27 cellular contexts compared by ENCODE assay signal in the genomic region with DNA sequence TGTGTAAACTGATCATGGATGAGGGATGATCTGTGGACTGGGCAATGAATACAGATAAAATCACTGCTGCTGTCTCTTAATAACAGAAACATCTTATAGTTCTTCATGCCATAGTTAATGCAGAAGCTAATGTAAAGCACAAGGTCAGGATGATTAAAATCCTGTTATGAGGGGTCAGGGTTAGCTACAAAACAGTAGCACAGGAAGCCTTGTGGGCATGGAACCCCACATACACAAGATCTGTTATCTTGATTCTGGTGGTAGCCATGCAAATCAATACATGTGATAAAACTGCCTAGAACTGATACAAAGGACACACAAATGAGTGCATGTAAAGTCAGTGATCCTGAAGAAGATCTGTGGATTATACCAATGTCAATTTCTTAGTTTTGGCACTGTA.
DNase-seq lines count a peak whose midpoint lies in the region; ATAC-seq, FAIRE-seq and TF ChIP-seq lines count a peak whose summit lies in the region.
"Had no signal": no experiment of that assay in that cellular context is flagged by ENCODE, and none has a peak within 500 bp of the region (broad histone marks: within the 10 kb centered on the region; RNA-seq: fewer than 3 reads in every experiment).

No MANE protein-coding gene starts in this region.

- no peaks in the 10 kb centered on the region for H3K27me3 ChIP-seq in naive thymus-derived CD4-positive, alpha-beta T cell (ENCODE audit: control insufficient read depth in 2 of 2, insufficient read depth in 2 of 2, low read length in 2 of 2)
- H3K27me3 ChIP-seq in tibial nerve: no peaks in the 10 kb centered on the region
- H3K27me3 ChIP-seq: foreskin keratinocyte, neutrophil, SJSA1, testis had no signal

- H3K27me3 Mint-ChIP-seq in activated CD4-positive, alpha-beta memory T cell treated with anti-CD3 and anti-CD28 coated beads for 36 hours: no peaks in the 10 kb centered on the region
- no peaks in the 10 kb centered on the region for H3K27me3 Mint-ChIP-seq in naive thymus-derived CD4-positive, alpha-beta T cell
- H3K27me3 Mint-ChIP-seq: activated T-cell treated with anti-CD3 and anti-CD28 coated beads, Interleukin-2, amount 50 U/mL, for 24 hours; stimulated activated memory B cell treated with anti-CD40 and anti-IgM and Interleukin-4, amounts not matched to agents 10 μg/mL and 1 μg/mL and 100 μg/mL, for 72 hours had no signal

- no peak for TF ChIP-seq EP300 in tibial nerve (IDR thresholded peaks at IDR 0.05)

- intact Hi-C loops in activated CD4-positive, alpha-beta memory T cell treated with anti-CD3 and anti-CD28 coated beads for 36 hours (cut with micrococcal nuclease): no loop called here
- intact Hi-C loops in naive thymus-derived CD4-positive, alpha-beta T cell (cut with micrococcal nuclease): loop anchor here in 1 of 2 donors (1.0 kb wide), 1 partner anchor 8 kb away; no protein-coding TSS in a partner anchor
- intact Hi-C loops in left cardiac atrium (cut with DNase I): no loop called here

- POLR2A ChIA-PET in activated CD4-positive, alpha-beta memory T cell treated with anti-CD3 and anti-CD28 coated beads for 36 hours (lab: Charles Lee): no interaction called here
- POLR2A ChIA-PET in naive thymus-derived CD4-positive, alpha-beta T cell (lab: Charles Lee): interaction anchor here (0.6 to 1.0 kb wide), 2 partner anchors 11 to 16 kb away, joined by 3 read pairs; no protein-coding TSS in a partner anchor

- ATAC-seq in naive thymus-derived CD4-positive, alpha-beta T cell: no peak
- ATAC-seq in left cardiac atrium (no peak), HG03095 (IDR thresholded peaks at IDR 0.05; ENCODE audit: unreplicated experiment) (no peak)
- ATAC-seq: foreskin keratinocyte; K562; mucosa of descending colon; stimulated activated memory B cell treated with anti-CD40 and anti-IgM and Interleukin-4, amounts not matched to agents 10 μg/mL and 1 μg/mL and 100 μg/mL, for 72 hours had no signal

- no peak overlapping the region for H3K4me3 Mint-ChIP-seq in activated CD4-positive, alpha-beta memory T cell treated with anti-CD3 and anti-CD28 coated beads for 36 hours
- H3K4me3 Mint-ChIP-seq in naive thymus-derived CD4-positive, alpha-beta T cell: peak overlapping the region in 5 of 10 donors; percentile 0 to 53 (median 40)
- H3K4me3 Mint-ChIP-seq: activated naive CD4-positive, alpha-beta T cell treated with anti-CD3 and anti-CD28 coated beads for 36 hours; activated T-cell treated with anti-CD3 and anti-CD28 coated beads, Interleukin-2, amount 50 U/mL, for 24 hours; stimulated activated memory B cell treated with anti-CD40 and anti-IgM and Interleukin-4, amounts not matched to agents 10 μg/mL and 1 μg/mL and 100 μg/mL, for 72 hours had no signal

- H3K36me3 ChIP-seq in naive thymus-derived CD4-positive, alpha-beta T cell (ENCODE audit: control insufficient read depth in 2 of 3, insufficient read depth in 3 of 3, low read length in 3 of 3): no peaks in the 10 kb centered on the region
- H3K36me3 ChIP-seq in tibial nerve: no peaks in the 10 kb centered on the region
- H3K36me3 ChIP-seq: neutrophil, SJSA1, WERI-Rb-1 had no signal

- H3K9me3 ChIP-seq in naive thymus-derived CD4-positive, alpha-beta T cell (ENCODE audit: control insufficient read depth in 2 of 3, low read length in 3 of 3): no peaks in the 10 kb centered on the region
- no peaks in the 10 kb centered on the region for H3K9me3 ChIP-seq in tibial nerve
- H3K9me3 ChIP-seq: mucosa of descending colon, neutrophil, SJSA1, testis had no signal

- H3K27ac ChIP-seq in naive thymus-derived CD4-positive, alpha-beta T cell (ENCODE audit: low read depth, low read length): no peak overlapping the region
- no peak overlapping the region for H3K27ac ChIP-seq in tibial nerve
- H3K27ac ChIP-seq: foreskin keratinocyte, neutrophil, SJSA1, testis, WERI-Rb-1 had no signal

- peak overlapping the region; percentile 25 for H3K27ac Mint-ChIP-seq in activated CD4-positive, alpha-beta memory T cell treated with anti-CD3 and anti-CD28 coated beads for 36 hours
- peak overlapping the region in 6 of 9 donors; percentile 0 to 50 (median 36) for H3K27ac Mint-ChIP-seq in naive thymus-derived CD4-positive, alpha-beta T cell
- H3K27ac Mint-ChIP-seq: activated naive CD4-positive, alpha-beta T cell treated with anti-CD3 and anti-CD28 coated beads for 36 hours; stimulated activated memory B cell treated with anti-CD40 and anti-IgM and Interleukin-4, amounts not matched to agents 10 μg/mL and 1 μg/mL and 100 μg/mL, for 72 hours had no signal

- TF ChIP-seq POLR2A in GM12892 (IDR thresholded peaks at IDR 0.05; ENCODE audit: low read depth, low read length) (no peak), H54 (IDR thresholded peaks at IDR 0.05; ENCODE audit: low read depth, low read length) (no peak), tibial nerve (IDR thresholded peaks at IDR 0.05) (no peak)

- no peaks in the 10 kb centered on the region for H3K9me3 Mint-ChIP-seq in activated CD4-positive, alpha-beta memory T cell treated with anti-CD3 and anti-CD28 coated beads for 36 hours
- no peaks in the 10 kb centered on the region for H3K9me3 Mint-ChIP-seq in naive thymus-derived CD4-positive, alpha-beta T cell
- H3K9me3 Mint-ChIP-seq: activated naive CD4-positive, alpha-beta T cell treated with anti-CD3 and anti-CD28 coated beads for 36 hours; activated T-cell treated with anti-CD3 and anti-CD28 coated beads, Interleukin-2, amount 50 U/mL, for 24 hours; stimulated activated memory B cell treated with anti-CD40 and anti-IgM and Interleukin-4, amounts not matched to agents 10 μg/mL and 1 μg/mL and 100 μg/mL, for 72 hours had no signal

- no peak overlapping the region for H3K4me3 ChIP-seq in naive thymus-derived CD4-positive, alpha-beta T cell (ENCODE audit: low read length)
- no peak overlapping the region for H3K4me3 ChIP-seq in tibial nerve
- H3K4me3 ChIP-seq: K562, mucosa of descending colon, SJSA1, skin epidermis, testis had no signal

- peaks cover 22 to 26% of the 10 kb centered on the region in 2 donors for H3K4me1 ChIP-seq in naive thymus-derived CD4-positive, alpha-beta T cell (ENCODE audit: control insufficient read depth in 2 of 2, insufficient read depth in 2 of 2, low read length in 2 of 2)
- peaks cover 0 to 43% (median 0%) of the 10 kb centered on the region in 4 donors for H3K4me1 ChIP-seq in tibial nerve
- H3K4me1 ChIP-seq: SJSA1 had no signal

- DNase-seq in GM12892 (ENCODE audit: insufficient read length) (no peak), H54 (ENCODE audit: insufficient read length, low spot score) (no peak), tibial nerve (ENCODE audit: low spot score in 2 of 2) (no peak), left cardiac atrium (no peak)
- DNase-seq in activated CD4-positive, alpha-beta memory T cell treated with anti-CD3 and anti-CD28 coated beads for 36 hours: no peak
- no peak for DNase-seq in naive thymus-derived CD4-positive, alpha-beta T cell
- DNase-seq: activated CD4-positive, alpha-beta T cell treated with anti-CD3 and anti-CD28 coated beads, Interleukin-2, amount 50 U/mL, for 48 hours; activated naive CD4-positive, alpha-beta T cell treated with anti-CD3 and anti-CD28 coated beads for 36 hours; activated T-cell treated with anti-CD3 and anti-CD28 coated beads, Interleukin-2, amount 50 U/mL, for 24 hours; effector CD4-positive, alpha-beta T cell; foreskin keratinocyte; GDM1; hippocampal formation; mucosa of descending colon; NCI-H146; NCI-H510A treated with DMSO at 0.1 percent for 48 hours; stimulated activated CD4-positive, alpha-beta T cell treated with anti-CD3 and anti-CD28 coated beads, Interleukin-1b, Interleukin-23, amount 100 ng/mL, for 48 hours; testis; WERI-Rb-1 had no signal

- peak; percentile 82 for FAIRE-seq in GM12892 (lab: Jason Lieb, UNC)
- peak; percentile 50 for FAIRE-seq in H54 (lab: Jason Lieb, UNC)
- FAIRE-seq: astrocyte, islet of Langerhans, K562 had no signal

- peaks cover 4% of the 10 kb centered on the region for H3K36me3 Mint-ChIP-seq in activated CD4-positive, alpha-beta memory T cell treated with anti-CD3 and anti-CD28 coated beads for 36 hours
- H3K36me3 Mint-ChIP-seq in naive thymus-derived CD4-positive, alpha-beta T cell: peaks cover 0 to 27% (median 5%) of the 10 kb centered on the region in 5 donors

- CTCF ChIA-PET in activated CD4-positive, alpha-beta memory T cell treated with anti-CD3 and anti-CD28 coated beads for 36 hours (lab: Charles Lee): no interaction called here
- CTCF ChIA-PET in naive thymus-derived CD4-positive, alpha-beta T cell (lab: Charles Lee): no interaction called here

- TF ChIP-seq CTCF in tibial nerve (IDR thresholded peaks at IDR 0.05): no peak

- peaks cover 53% of the 10 kb centered on the region for H3K4me1 Mint-ChIP-seq in activated CD4-positive, alpha-beta memory T cell treated with anti-CD3 and anti-CD28 coated beads for 36 hours (ENCODE audit: low read depth)
- peaks cover 20 to 92% (median 76%) of the 10 kb centered on the region in 7 donors for H3K4me1 Mint-ChIP-seq in naive thymus-derived CD4-positive, alpha-beta T cell
